Comparison of ENCODE assay signal across 7 cellular contexts in genomic region chr13:42047561-42048322, GRCh38. TPM values are rescaled to one million over a fixed set of nuclear protein-coding genes. Genes with fewer than 3 reads are reported as not detected.
A peak's percentile ranks its signal among the peaks of the same experiment; 100 is the strongest.
DNase-seq lines count a peak whose midpoint lies in the region; ATAC-seq, FAIRE-seq and TF ChIP-seq lines count a peak whose summit lies in the region.

No MANE protein-coding gene starts in this region.

- H3K27me3 ChIP-seq in GM06990 (replicated peaks; ENCODE audit: control insufficient read depth, insufficient read depth, low read length) = no peaks in the 10 kb centered on the region
- H3K27me3 ChIP-seq in HCT116 (ENCODE audit: insufficient read depth, low read length) = no peaks in the 10 kb centered on the region
- peaks cover 0 to 26% (median 10%) of the 10 kb centered on the region in 4 experiments; a peak in 5 of 7 replicates for H3K27me3 ChIP-seq in H1 (replicated peaks in 1 of 4; ENCODE audit: control insufficient read depth in 3 of 4, extremely low read depth in 1 of 4, insufficient read depth in 3 of 4, low read length in 3 of 4)
- no peaks in the 10 kb centered on the region for H3K27me3 ChIP-seq in stomach smooth muscle (ENCODE audit: control insufficient read depth in 1 of 2, insufficient read depth in 2 of 2, low read length in 2 of 2)

- RAD21 ChIA-PET in HCT116 (lab: Charles Lee; ENCODE audit: low non-redundant PET in 1 of 2, low total read pairs in 2 of 2, uncharacterized antibody in 2 of 2, unreplicated experiment in 2 of 2) = interaction anchor here (0.7 to 0.9 kb wide), 2 partner anchors 56 to 58 kb away, joined by 3 read pairs; no protein-coding TSS in a partner anchor

- no peaks in the 10 kb centered on the region for H4K20me1 ChIP-seq in HCT116 (ENCODE audit: insufficient read depth)
- peaks cover 4 to 6% of the 10 kb centered on the region in 2 experiments for H4K20me1 ChIP-seq in H1 (replicated peaks in 1 of 2; ENCODE audit: control insufficient read depth in 1 of 2, insufficient read depth in 2 of 2, low read length in 2 of 2)

- DNase-seq in GM06990 (ENCODE audit: extremely low read depth, insufficient read length) (peak; percentile 49), HCT116 (ENCODE audit: low read depth, low spot score) (peak; percentile 12), NCI-H1092 (lab: John Stamatoyannopoulos, UW) (peak; percentile 17), H1 (ENCODE audit: low read depth in 1 of 2, low spot score in 2 of 2) (peak in 1 of 2 experiments; percentile 71), memory B cell (ENCODE audit: low spot score in 2 of 2) (peak in 1 of 2 donors; percentile 24)
- DNase-seq in activated CD4-positive, alpha-beta T cell treated with anti-CD3 and anti-CD28 coated beads for 48 hours = peak; percentile 36

- H3K9me3 Mint-ChIP-seq in memory B cell = no peaks in the 10 kb centered on the region

- H3K4me1 Mint-ChIP-seq in memory B cell = peaks cover 3% of the 10 kb centered on the region

- peak overlapping the region; percentile 89 for H3K4me3 ChIP-seq in GM06990 (replicated peaks; ENCODE audit: low read depth, low read length)
- H3K4me3 ChIP-seq in HCT116 (replicated peaks in 1 of 2; ENCODE audit: low read depth in 1 of 2, low read length in 2 of 2) = peak overlapping the region; percentile 69 to 83
- peak overlapping the region; percentile 45 to 99 (median 64) for H3K4me3 ChIP-seq in H1 (ENCODE audit: extremely low read depth in 1 of 4, insufficient read depth in 2 of 4, low read depth in 3 of 4, low read length in 4 of 4)
- H3K4me3 ChIP-seq in stomach smooth muscle (ENCODE audit: low read length in 2 of 2) = peak overlapping the region; percentile 81 to 83

- no peak overlapping the region for H3K56ac ChIP-seq in H1 (replicated peaks; ENCODE audit: insufficient read length, low read depth, low read length)

- H3K27ac ChIP-seq in HCT116 (ENCODE audit: low read depth, low read length) = peak overlapping the region; percentile 85
- H3K27ac ChIP-seq in H1 (ENCODE audit: low read depth, low read length) = no peak overlapping the region
- peak overlapping the region; percentile 73 for H3K27ac ChIP-seq in stomach smooth muscle (ENCODE audit: low read length)

- no peak overlapping the region for H2BK120ac ChIP-seq in H1 (replicated peaks; ENCODE audit: low read depth, low read length)

- TF ChIP-seq CTCF in GM06990 (IDR thresholded peaks at IDR 0.05; ENCODE audit: insufficient read depth, low read length, poor library complexity, severe bottlenecking) = no peak
- TF ChIP-seq CTCF in HCT116 (IDR thresholded peaks at IDR 0.05 in 2 of 3, conservative IDR thresholded peaks at IDR 0.05 in 1 of 3; ENCODE audit: borderline replicate concordance in 1 of 3, insufficient read depth in 1 of 3, low read depth in 2 of 3, low read length in 2 of 3) = no peak
- TF ChIP-seq CTCF in H1 (IDR thresholded peaks at IDR 0.05; ENCODE audit: control extremely low read depth in 1 of 3, insufficient read depth in 1 of 3, low read depth in 1 of 3, low read length in 3 of 3) = no peak

- peak; percentile 20 for TF ChIP-seq POLR2A in HCT116 (IDR thresholded peaks at IDR 0.05; ENCODE audit: borderline replicate concordance, extremely low read depth, insufficient read depth, insufficient read length)
- no peak for TF ChIP-seq POLR2A in H1 (IDR thresholded peaks at IDR 0.05; ENCODE audit: control extremely low read depth in 1 of 2, low read depth in 2 of 2, low read length in 2 of 2)

- H2BK15ac ChIP-seq in H1 (ENCODE audit: low read length) = no peak overlapping the region

- H3K4me2 ChIP-seq in HCT116 (ENCODE audit: low read length) (peak overlapping the region; percentile 96), H1 (ENCODE audit: insufficient read depth in 1 of 2, low read depth in 2 of 2, low read length in 2 of 2) (peak overlapping the region; percentile 95 to 98)

- no peak overlapping the region; the same call in 1 of the 2 replicates for H2BK5ac ChIP-seq in H1 (ENCODE audit: low read depth, low read length)

- TF ChIP-seq RAD21 in HCT116 (IDR thresholded peaks at IDR 0.05; ENCODE audit: low read depth) = no peak
- TF ChIP-seq RAD21 in H1 (IDR thresholded peaks at IDR 0.05 in 1 of 2, conservative IDR thresholded peaks at IDR 0.05 in 1 of 2; ENCODE audit: low read depth in 2 of 2, low read length in 2 of 2) = 0 out of 4 replicates have a peak, but pooled peaks of 1 of the 2 experiments have one; percentile 0

- H2AFZ ChIP-seq in HCT116 (ENCODE audit: low read depth, low read length, poor library complexity, severe bottlenecking) (peak overlapping the region; percentile 56), H1 (ENCODE audit: low read length) (peak overlapping the region; percentile 79; the same call in 1 of the 2 replicates)

- peak overlapping the region; percentile 27 for H4K91ac ChIP-seq in H1 (replicated peaks; ENCODE audit: insufficient read length, low read length)

- no peak overlapping the region for H3K23ac ChIP-seq in H1 (ENCODE audit: insufficient read length)

- peak overlapping the region; percentile 79 for H3K4me3 Mint-ChIP-seq in memory B cell

- H3K79me2 ChIP-seq in HCT116 (ENCODE audit: insufficient read depth, low read length) (peaks cover 10% of the 10 kb centered on the region), H1 (ENCODE audit: control insufficient read depth in 1 of 2, insufficient read depth in 2 of 2, low read length in 2 of 2) (peaks cover 0 to 8% of the 10 kb centered on the region in 2 experiments; a peak in 1 of 4 replicates)

- H3K9me3 ChIP-seq in HCT116 (ENCODE audit: control insufficient read depth in 1 of 2, insufficient read depth in 1 of 2, low read depth in 1 of 2, low read length in 2 of 2) (no peaks in the 10 kb centered on the region), H1 (ENCODE audit: insufficient read depth in 2 of 2, low read depth in 1 of 2, low read length in 1 of 2) (no peaks in the 10 kb centered on the region), stomach smooth muscle (ENCODE audit: control insufficient read depth in 2 of 2, low read length in 2 of 2) (no peaks in the 10 kb centered on the region)

- intact Hi-C loops in HCT116 (cut with micrococcal nuclease) = loop anchor here (5.0 kb wide), 4 partner anchors 60 to 380 kb away; partner anchors contain the start of gene VWA8

- FAIRE-seq in H1 (lab: Jason Lieb, UNC) = no peak

- H3K4ac ChIP-seq in H1 (replicated peaks; ENCODE audit: insufficient read length, low read depth, low read length) = peak overlapping the region; percentile 14

- CTCF ChIA-PET in HCT116 (lab: Charles Lee) = no interaction called here
- CTCF ChIA-PET in H1 (lab: Charles Lee; ENCODE audit: partially characterized antibody) = interaction anchor here (0.6 to 1.4 kb wide), 8 partner anchors 9 to 553 kb away, joined by 3 to 5 read pairs (median 4); no protein-coding TSS in a partner anchor

- TSS peak; percentile 67 for BruUV-seq in HCT116 (replicated peaks; lab: Mats Ljungman, UMichigan)

- H4K5ac ChIP-seq in H1 (ENCODE audit: insufficient read length, low read depth, low read length) = no peak overlapping the region

- no peaks in the 10 kb centered on the region for H3K36me3 ChIP-seq in GM06990 (ENCODE audit: control insufficient read depth, insufficient read depth, low read length)
- H3K36me3 ChIP-seq in HCT116 (ENCODE audit: control insufficient read depth in 1 of 2, insufficient read depth in 2 of 2, low read length in 2 of 2) = no peaks in the 10 kb centered on the region
- no peaks in the 10 kb centered on the region for H3K36me3 ChIP-seq in H1 (ENCODE audit: control insufficient read depth in 2 of 4, insufficient read depth in 4 of 4, low read length in 3 of 4)
- no peaks in the 10 kb centered on the region for H3K36me3 ChIP-seq in stomach smooth muscle (ENCODE audit: control insufficient read depth in 2 of 2, insufficient read depth in 2 of 2, low read length in 2 of 2)

- ATAC-seq in HCT116 (peak; percentile 43), memory B cell (ENCODE audit: low read depth) (peak; percentile 22)

- H3K18ac ChIP-seq in H1 (ENCODE audit: extremely low read depth, low read length) = peak overlapping the region; percentile 83; the same call in 1 of the 2 replicates

- 0 out of 2 replicates have a peak overlapping the region, but pooled peaks have one; percentile 30 for H2BK12ac ChIP-seq in H1 (ENCODE audit: low read depth, low read length)

- H3K14ac ChIP-seq in H1 (ENCODE audit: insufficient read length) = no peak overlapping the region

- H4K8ac ChIP-seq in H1 (ENCODE audit: extremely low read depth, insufficient read depth, low read length) = peak overlapping the region; percentile 51; the same call in 1 of the 2 replicates

- peaks cover 1% of the 10 kb centered on the region for H3K36me3 Mint-ChIP-seq in memory B cell

- H3K27ac Mint-ChIP-seq in memory B cell = no peak overlapping the region

- no peaks in the 10 kb centered on the region for H3K9me2 ChIP-seq in HCT116 (ENCODE audit: insufficient read depth)

- H2AK5ac ChIP-seq in H1 (ENCODE audit: low read depth, low read length) = no peak overlapping the region

- H3K27me3 Mint-ChIP-seq in memory B cell = peaks cover 23% of the 10 kb centered on the region

- POLR2A ChIA-PET in HCT116 (lab: Charles Lee) (interaction anchor here (0.6 kb wide), 2 partner anchors 301 to 552 kb away, joined by 3 to 7 read pairs; no protein-coding TSS in a partner anchor), H1 (lab: Charles Lee; ENCODE audit: partially characterized antibody) (interaction anchor here (0.5 to 2.3 kb wide), 9 partner anchors 8 to 1239 kb away, joined by 3 to 8 read pairs (median 4); no protein-coding TSS in a partner anchor)

- peak overlapping the region; percentile 80 for H3K9ac ChIP-seq in HCT116 (ENCODE audit: low read length)
- peak overlapping the region in 2 of 4 experiments; percentile 52 to 89; a peak in 4 of 7 replicates for H3K9ac ChIP-seq in H1 (replicated peaks in 1 of 4; ENCODE audit: extremely low read depth in 1 of 4, low read depth in 3 of 4, low read length in 3 of 4)
- peak overlapping the region; percentile 72 to 86 for H3K9ac ChIP-seq in stomach smooth muscle (ENCODE audit: low read length in 2 of 2)

- peaks cover 15% of the 10 kb centered on the region for H3K23me2 ChIP-seq in H1 (ENCODE audit: low read depth, low read length)

- no peak for TF ChIP-seq EP300 in H1 (IDR thresholded peaks at IDR 0.05; ENCODE audit: borderline replicate concordance in 1 of 2, low read depth in 2 of 2, low read length in 2 of 2)

- H3K79me1 ChIP-seq in H1 (ENCODE audit: low read depth, low read length) = 0 out of 2 replicates have a peak, but pooled peaks cover 3% of the 10 kb centered on the region

- WGBS in H1 (ENCODE audit: extremely low coverage in 1 of 2, insufficient coverage in 1 of 2, insufficient read length in 1 of 2, insufficient replicate concordance in 2 of 2, low coverage in 1 of 2, low lambda C conversion rate in 2 of 2, missing lambda C conversion rate in 1 of 2), 2 experiments = 2% methylated on average over 42 of the region's 50 CpGs; no CpG with 5 or more reads in 1 of the 2 experiments

- no peak overlapping the region for H2BK20ac ChIP-seq in H1 (ENCODE audit: low read length)

- H3K4me1 ChIP-seq in HCT116 (ENCODE audit: control insufficient read depth in 1 of 2, insufficient read depth in 2 of 2, low read length in 2 of 2) (peaks cover 10 to 17% of the 10 kb centered on the region in 2 experiments), H1 (replicated peaks in 1 of 4; ENCODE audit: control insufficient read depth in 3 of 4, insufficient read depth in 4 of 4, low read length in 3 of 4) (peaks cover 0 to 4% (median 4%) of the 10 kb centered on the region in 4 experiments; a peak in 3 of 7 replicates), stomach smooth muscle (ENCODE audit: control insufficient read depth, insufficient read depth, low read length) (peaks cover 3% of the 10 kb centered on the region)

RNA-seq across cellular contexts. Expression of gene DGKH, which starts 0.7 kb away (rescaled TPM):
- 9.2 TPM for total RNA-seq in HCT116 (2021; ENCODE audit: unreplicated experiment)
- 2.5 and 3.0 TPM in 2 replicates for polyA plus RNA-seq in HCT116 (2012)
- total RNA-seq in H1 (2021; fragmentation: NEBNext Ultra II Directional; extraction: Animal tissue kit (Norgen Biotek cat#: 25700)) = 5.8 and 7.9 TPM in 2 replicates
- 1.1 and 2.1 TPM in 2 replicates for polyA plus RNA-seq in H1 (2011; rRNA removed)
- 2.4 TPM for polyA plus RNA-seq in H1 (2011; cell fraction: cytosol; rRNA removed)
- polyA plus RNA-seq in H1 (2011; cell fraction: nucleus; rRNA removed) = 3.7 TPM
- polyA plus RNA-seq in H1 (2012, experiment 1 of 2) = 1.7 to 3.3 TPM (median 2.3 TPM) in 4 replicates
- polyA plus RNA-seq in H1 (2012, experiment 2 of 2) = 0.26 TPM
- 2.7 TPM for polyA plus RNA-seq in H1 (2013, experiment 1 of 2)
- 2.4 TPM for polyA plus RNA-seq in H1 (2013, experiment 2 of 2)
- polyA minus RNA-seq in H1 (2011; rRNA and poly(A)+ RNA removed) = 17.0 and 21.3 TPM in 2 replicates
- polyA minus RNA-seq in H1 (2011; cell fraction: cytosol; rRNA and poly(A)+ RNA removed) = 7.1 TPM
- polyA minus RNA-seq in H1 (2011; cell fraction: nucleus; rRNA and poly(A)+ RNA removed) = 23.8 TPM
